Comparison of ENCODE assay signal across 25 cellular contexts in the genomic region with DNA sequence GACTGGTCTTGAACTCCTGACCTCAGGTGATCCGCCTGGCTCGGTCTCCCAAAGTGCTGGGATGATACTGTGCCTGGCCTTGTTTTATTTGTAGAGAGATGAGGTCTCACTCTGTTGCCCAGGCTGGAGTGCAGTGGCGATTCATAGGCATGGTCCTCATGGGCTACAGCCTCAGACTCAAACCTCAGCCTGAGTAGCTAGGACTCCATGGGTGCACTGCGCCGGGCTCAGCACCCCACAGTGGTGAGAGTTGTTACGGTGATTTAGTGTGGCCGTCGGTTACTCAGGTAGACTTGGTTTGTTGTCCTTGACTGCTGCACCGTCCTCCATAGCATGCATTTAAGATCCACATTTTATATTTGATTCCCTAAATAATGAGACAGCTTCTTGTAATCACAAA.
DNase-seq lines count a peak whose midpoint lies in the region; ATAC-seq, FAIRE-seq and TF ChIP-seq lines count a peak whose summit lies in the region.
"Had no signal": no experiment of that assay in that cellular context is flagged by ENCODE, and none has a peak within 500 bp of the region (broad histone marks: within the 10 kb centered on the region; RNA-seq: fewer than 3 reads in every experiment).

No MANE protein-coding gene starts in this region.

- DNase-seq in K562 (ENCODE audit: extremely low read depth in 1 of 4, low spot score in 3 of 4) (no peak), mesenteric fat pad (ENCODE audit: low spot score) (peak; percentile 80), osteoblast (ENCODE audit: insufficient read length, low spot score, missing footprints) (peak; percentile 55), GDM1 (lab: John Stamatoyannopoulos, UW) (no peak), nucleus accumbens (lab: John Stamatoyannopoulos, UW) (no peak)
- DNase-seq: 8988T; ACHN; BE2C; C1 segment of cervical spinal cord; CD4-positive, alpha-beta memory T cell; CD4-positive, CD25-positive, alpha-beta regulatory T cell; CD8-positive, alpha-beta memory T cell; COR-L47; DMS 273 treated with DMSO at 0.1 percent for 48 hours; DMS153; DMS53; DMS79; DND-41; EL; GF-D8 had no signal

- POLR2A ChIA-PET in K562 (lab: Yijun Ruan, JAX) = interaction anchor here (1.1 kb wide), 1 partner anchor 12 kb away, joined by 3 read pairs; no protein-coding TSS in a partner anchor

- intact Hi-C loops in K562 (cut with micrococcal nuclease) = no loop called here

- CTCF ChIA-PET in K562 (lab: Yijun Ruan, JAX; ENCODE audit: low intra/inter-chr PET ratio) = no interaction called here

- H3K27ac ChIP-seq in K562 (ENCODE audit: extremely low read depth, low read depth, low read length) = no peak overlapping the region
- no peak overlapping the region for H3K27ac ChIP-seq in osteoblast (ENCODE audit: low read depth, low read length)
- H3K27ac ChIP-seq: BLaER1 had no signal

- H3K36me3 ChIP-seq in K562 (ENCODE audit: control insufficient read depth, insufficient read depth, low read length) (no peaks in the 10 kb centered on the region), osteoblast (ENCODE audit: insufficient read depth, low read length) (no peaks in the 10 kb centered on the region)
- H3K36me3 ChIP-seq: BE2C, BLaER1 had no signal

- peak; percentile 6 for FAIRE-seq in K562 (lab: Jason Lieb, UNC)
- FAIRE-seq: A204.1, GM12891, GM19239 had no signal

- H3K4me2 ChIP-seq in K562 (ENCODE audit: insufficient read depth, low read length) = no peak overlapping the region
- H3K4me2 ChIP-seq in osteoblast (ENCODE audit: insufficient read depth, low read length) = no peak overlapping the region

- H3K9me3 ChIP-seq in K562 (replicated peaks; ENCODE audit: control insufficient read depth, insufficient read depth, low read depth, low read length) = no peaks in the 10 kb centered on the region
- no peaks in the 10 kb centered on the region for H3K9me3 ChIP-seq in osteoblast (ENCODE audit: low read depth, low read length)
- H3K9me3 ChIP-seq: BE2C, BLaER1 had no signal

- H2AFZ ChIP-seq in K562 (ENCODE audit: low read depth, low read length) (no peak overlapping the region), osteoblast (ENCODE audit: low read length) (no peak overlapping the region)

- no TSS peak for BruUV-seq in K562 (replicated peaks; lab: Mats Ljungman, UMichigan)

- H4K20me1 ChIP-seq in K562 (replicated peaks; ENCODE audit: control insufficient read depth, insufficient read depth, low read length) = no peaks in the 10 kb centered on the region
- H4K20me1 ChIP-seq in osteoblast (ENCODE audit: insufficient read depth, low read length) = no peaks in the 10 kb centered on the region
- H4K20me1 ChIP-seq: BLaER1 had no signal

- TF ChIP-seq RAD21 in K562 (CRISPR knock-in tag; conservative IDR thresholded peaks at IDR 0.05 in 1 of 2, IDR thresholded peaks at IDR 0.05 in 1 of 2) = no peak

- H3K79me2 ChIP-seq in K562 (ENCODE audit: control insufficient read depth, insufficient read depth, low read length) (no peaks in the 10 kb centered on the region), osteoblast (ENCODE audit: insufficient read depth, low read length) (no peaks in the 10 kb centered on the region)

- TF ChIP-seq CTCF in K562 (IDR thresholded peaks at IDR 0.05 in 2 of 3, conservative IDR thresholded peaks at IDR 0.05 in 1 of 3; ENCODE audit: insufficient read depth in 2 of 3, low read depth in 1 of 3, low read length in 3 of 3) (no peak), osteoblast (IDR thresholded peaks at IDR 0.05; ENCODE audit: extremely low read depth, low read depth, low read length) (no peak)

- H3K4me1 ChIP-seq in K562 (replicated peaks in 1 of 2; ENCODE audit: control insufficient read depth in 2 of 2, insufficient read depth in 2 of 2, low read length in 2 of 2) (no peaks in the 10 kb centered on the region), osteoblast (ENCODE audit: insufficient read depth, low read length) (no peaks in the 10 kb centered on the region)
- H3K4me1 ChIP-seq: BE2C had no signal

- H3K9ac ChIP-seq in K562 (ENCODE audit: insufficient read depth in 1 of 2, low read depth in 2 of 2, low read length in 2 of 2) = no peak overlapping the region
- H3K9ac ChIP-seq: BLaER1 had no signal

- in situ Hi-C loops in K562 (cut with MboI) = no loop called here

- peaks cover 4 to 8% of the 10 kb centered on the region in 2 experiments; a peak in 4 of 5 replicates for H3K27me3 ChIP-seq in K562 (ENCODE audit: control insufficient read depth in 2 of 2, insufficient read depth in 2 of 2, low read length in 2 of 2)
- H3K27me3 ChIP-seq in osteoblast (ENCODE audit: insufficient read depth, low read length) = no peaks in the 10 kb centered on the region
- H3K27me3 ChIP-seq: BLaER1 had no signal

- H3K4me3 ChIP-seq in K562 (no peak overlapping the region), osteoblast (ENCODE audit: insufficient read depth, low read length) (no peak overlapping the region)
- H3K4me3 ChIP-seq: BLaER1 had no signal

- ATAC-seq in K562 (no peak; the same call in 2 of the 3 replicates), HG02678 (IDR thresholded peaks at IDR 0.05; ENCODE audit: unreplicated experiment) (no peak)

- no peaks in the 10 kb centered on the region for H3K9me1 ChIP-seq in K562 (ENCODE audit: control insufficient read depth, insufficient read depth, low read length)

- WGBS in K562 (ENCODE audit: insufficient coverage, low coverage, missing lambda C conversion rate) = 30% methylated on average over 9 of the region's 9 CpGs

- TF ChIP-seq POLR2A in K562 (conservative IDR thresholded peaks at IDR 0.05) = no peak

- TF ChIP-seq EP300 in K562 (IDR thresholded peaks at IDR 0.05; ENCODE audit: low read length) = no peak

TF ChIP-seq in K562, 482 proteins besides CTCF, POLR2A, EP300 and RAD21:
- TF ChIP-seq, protein P1, sequence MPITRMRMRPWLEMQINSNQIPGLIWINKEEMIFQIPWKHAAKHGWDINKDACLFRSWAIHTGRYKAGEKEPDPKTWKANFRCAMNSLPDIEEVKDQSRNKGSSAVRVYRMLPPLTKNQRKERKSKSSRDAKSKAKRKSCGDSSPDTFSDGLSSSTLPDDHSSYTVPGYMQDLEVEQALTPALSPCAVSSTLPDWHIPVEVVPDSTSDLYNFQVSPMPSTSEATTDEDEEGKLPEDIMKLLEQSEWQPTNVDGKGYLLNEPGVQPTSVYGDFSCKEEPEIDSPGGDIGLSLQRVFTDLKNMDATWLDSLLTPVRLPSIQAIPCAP (CRISPR knock-in tag; IDR thresholded peaks at IDR 0.05; ENCODE audit: borderline replicate concordance) = no peak
- TF ChIP-seq ZNF140 (CRISPR knock-in tag; IDR thresholded peaks at IDR 0.05) (no peak), FOXP1 (CRISPR knock-in tag; IDR thresholded peaks at IDR 0.05) (no peak), FOSL1 (tag; conservative IDR thresholded peaks at IDR 0.05) (no peak), EWSR1 (IDR thresholded peaks at IDR 0.05; ENCODE audit: borderline replicate concordance, low read depth, partially characterized antibody) (no peak), CREBBP (IDR thresholded peaks at IDR 0.05; ENCODE audit: low read depth, low read length) (no peak), TEAD2 (tag; IDR thresholded peaks at IDR 0.05) (no peak), PHB2 (IDR thresholded peaks at IDR 0.05; ENCODE audit: low read depth) (no peak), SMARCA4 (IDR thresholded peaks at IDR 0.05) (no peak)
- TF ChIP-seq, protein P2, sequence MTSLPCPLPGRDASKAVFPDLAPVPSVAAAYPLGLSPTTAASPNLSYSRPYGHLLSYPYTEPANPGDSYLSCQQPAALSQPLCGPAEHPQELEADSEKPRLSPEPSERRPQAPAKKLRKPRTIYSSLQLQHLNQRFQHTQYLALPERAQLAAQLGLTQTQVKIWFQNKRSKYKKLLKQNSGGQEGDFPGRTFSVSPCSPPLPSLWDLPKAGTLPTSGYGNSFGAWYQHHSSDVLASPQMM (CRISPR knock-in tag; IDR thresholded peaks at IDR 0.05) = no peak

Comparison
In these comparisons a context has a peak if more than half of its experiments do, and no peak if none do; other contexts are left out.
1. DNase-seq: peak in mesenteric fat pad (single experiment) and osteoblast (single experiment); none in K562 (0 of 4), GDM1 (single experiment) and nucleus accumbens (0 of 56).